ENCODE assay signal across 8 cellular contexts in the genomic region with DNA sequence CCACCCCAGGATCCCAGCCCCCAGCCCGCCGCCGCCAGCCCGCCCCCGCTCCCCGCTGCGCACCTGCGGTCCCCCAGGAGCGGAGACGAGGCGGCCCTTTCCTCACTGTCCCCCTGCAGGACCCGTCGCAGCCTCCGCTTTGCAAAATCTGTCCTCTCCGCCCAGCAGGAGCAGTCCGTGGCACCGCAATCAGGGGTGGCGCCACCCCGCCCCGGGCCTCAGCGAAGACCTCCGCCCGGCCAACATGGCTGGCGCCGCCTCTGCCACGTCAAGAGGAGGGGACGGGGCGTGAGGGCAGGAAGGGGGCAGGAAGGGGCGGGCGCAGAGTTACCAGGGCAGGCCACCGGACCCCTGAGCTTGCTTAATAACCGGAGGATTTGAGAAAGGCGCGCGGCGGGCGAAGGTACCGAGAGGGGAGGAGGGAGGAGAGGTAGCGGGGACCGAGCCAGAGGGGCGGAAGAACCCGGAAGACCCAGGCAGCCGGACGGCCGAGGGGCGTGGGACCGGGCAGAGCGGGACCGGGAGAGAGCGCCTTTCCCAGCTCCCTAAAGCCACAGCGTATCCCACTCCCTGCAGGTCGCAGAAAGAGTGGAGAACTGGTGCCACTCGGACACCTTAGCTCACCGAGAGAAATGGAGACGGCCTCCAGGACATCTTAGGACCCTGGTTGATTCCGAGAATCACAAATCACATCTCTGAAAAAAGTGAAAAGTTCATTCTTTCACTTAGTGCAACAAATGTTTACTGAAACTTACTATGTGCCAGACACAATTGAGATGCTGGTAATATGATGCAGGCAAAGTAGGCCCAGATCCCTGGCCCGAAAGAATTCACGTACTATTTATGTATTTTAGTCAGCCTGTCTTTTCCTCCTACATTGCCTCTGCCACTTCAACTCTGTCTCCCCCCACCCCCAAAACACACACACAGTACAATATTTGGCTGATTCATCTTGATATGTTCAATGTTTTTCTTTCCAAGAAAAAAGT. TPM values are rescaled to one million over a fixed set of nuclear protein-coding genes. Genes with fewer than 3 reads are reported as not detected.
DNase-seq lines count a peak whose midpoint lies in the region; ATAC-seq and TF ChIP-seq lines count a peak whose summit lies in the region.

A gene (minus strand): TSS at position 267 of the 989 bp plus-strand sequence. CDS start 7,117 bp downstream, outside the sequence.

- peaks cover 38% of the 10 kb centered on the region for H3K4me1 Mint-ChIP-seq in T-helper 2 cell treated with Interferon-gamma antibody and Interleukin-4, amounts not matched to agents 5 μg/mL and 100 μg/mL, for 36 hours (ENCODE audit: low read depth)

- no peaks in the 10 kb centered on the region for H3K9me3 Mint-ChIP-seq in T-helper 2 cell treated with Interferon-gamma antibody and Interleukin-4, amounts not matched to agents 5 μg/mL and 100 μg/mL, for 36 hours

- no peaks in the 10 kb centered on the region for H3K36me3 ChIP-seq in ascending aorta

- no peaks in the 10 kb centered on the region for H3K9me3 ChIP-seq in ascending aorta

- H3K27ac Mint-ChIP-seq in T-helper 2 cell treated with Interferon-gamma antibody and Interleukin-4, amounts not matched to agents 5 μg/mL and 100 μg/mL, for 36 hours = peak within 1 kb of the TSS; percentile 98

- no peaks in the 10 kb centered on the region for H3K27me3 Mint-ChIP-seq in T-helper 2 cell treated with Interferon-gamma antibody and Interleukin-4, amounts not matched to agents 5 μg/mL and 100 μg/mL, for 36 hours (ENCODE audit: low read depth)

- H3K27ac ChIP-seq in ascending aorta = peak within 1 kb of the TSS; percentile 98 to 99

- ATAC-seq in GM18505 (IDR thresholded peaks at IDR 0.05; ENCODE audit: unreplicated experiment) (peak; percentile 94), HG02970 (IDR thresholded peaks at IDR 0.05; ENCODE audit: low FRiP score, unreplicated experiment) (peak; percentile 85)

- peak within 1 kb of the TSS; percentile 95 for H3K4me3 Mint-ChIP-seq in T-helper 2 cell treated with Interferon-gamma antibody and Interleukin-4, amounts not matched to agents 5 μg/mL and 100 μg/mL, for 36 hours

- H3K27me3 ChIP-seq in ascending aorta = no peaks in the 10 kb centered on the region

- H3K4me3 ChIP-seq in ascending aorta = peak within 1 kb of the TSS; percentile 83 to 95

- TF ChIP-seq POLR2A in GM18505 (IDR thresholded peaks at IDR 0.05; ENCODE audit: borderline replicate concordance, extremely low read depth, insufficient read depth, insufficient read length) = peak; percentile 82

- DNase-seq in NCI-H187 treated with DMSO at 0.1 percent for 48 hours (lab: John Stamatoyannopoulos, UW) = peak; percentile 46
- DNase-seq in T-helper 2 cell treated with Interferon-gamma antibody and Interleukin-4, amounts not matched to agents 5 μg/mL and 100 μg/mL, for 36 hours (ENCODE audit: low spot score) = peak; percentile 84
- peak; percentile 75 to 96 for DNase-seq in ascending aorta (ENCODE audit: low spot score in 2 of 2)
- peak; percentile 78 for DNase-seq in hepatic stellate cell (ENCODE audit: low spot score)
- peak; percentile 90 for DNase-seq in retina
- DNase-seq in cortex of kidney (lab: John Stamatoyannopoulos, UW) = no peak

- TF ChIP-seq CTCF in ascending aorta (IDR thresholded peaks at IDR 0.05) = no peak

- peaks cover 4% of the 10 kb centered on the region for H3K36me3 Mint-ChIP-seq in T-helper 2 cell treated with Interferon-gamma antibody and Interleukin-4, amounts not matched to agents 5 μg/mL and 100 μg/mL, for 36 hours (ENCODE audit: low read depth)

- H3K4me1 ChIP-seq in ascending aorta = peaks cover 0 to 26% of the 10 kb centered on the region in 2 donors

- intact Hi-C loops in ascending aorta (cut with DNase I) = loop anchor here (1.0 to 2.0 kb wide), 5 partner anchors 11 to 329 kb away; a partner anchor contains a TSS

RNA-seq across cellular contexts. Expression of the gene that starts here (rescaled TPM):
- total RNA-seq in ascending aorta = 74.8 TPM
